In genomic region chr17:17934214-17934613, GRCh38 we compare ENCODE assay signal across 15 cellular contexts. TPM values are rescaled to one million over a fixed set of nuclear protein-coding genes. Genes with fewer than 3 reads are reported as not detected.
A peak's percentile ranks its signal among the peaks of the same experiment; 100 is the strongest.
DNase-seq lines count a peak whose midpoint lies in the region; ATAC-seq and TF ChIP-seq lines count a peak whose summit lies in the region.
"Had no signal": no experiment of that assay in that cellular context is flagged by ENCODE, and none has a peak within 500 bp of the region (broad histone marks: within the 10 kb centered on the region; RNA-seq: fewer than 3 reads in every experiment).

No MANE protein-coding gene starts in this region.

- no peaks in the 10 kb centered on the region for H3K27me3 ChIP-seq in osteoblast (ENCODE audit: insufficient read depth, low read length)

- H3K27me3 Mint-ChIP-seq in activated CD8-positive, alpha-beta T cell treated with anti-CD3 and anti-CD28 coated beads for 36 hours, result no peaks in the 10 kb centered on the region
- no peaks in the 10 kb centered on the region for H3K27me3 Mint-ChIP-seq in activated CD8-positive, alpha-beta T cell treated with anti-CD3 and anti-CD28 coated beads, Interleukin-2, amount 10 ng/mL, durations not matched to agents 7 days and 5 days (ENCODE audit: low read depth)
- peaks cover under 1% of the 10 kb centered on the region; the same call in 1 of the 2 replicates for H3K27me3 Mint-ChIP-seq in HFFc6 (ENCODE audit: insufficient read depth)

- no peaks in the 10 kb centered on the region for H3K9me3 Mint-ChIP-seq in activated CD8-positive, alpha-beta T cell treated with anti-CD3 and anti-CD28 coated beads for 36 hours
- no peaks in the 10 kb centered on the region for H3K9me3 Mint-ChIP-seq in activated CD8-positive, alpha-beta T cell treated with anti-CD3 and anti-CD28 coated beads, Interleukin-2, amount 10 ng/mL, durations not matched to agents 7 days and 5 days (ENCODE audit: insufficient read depth)
- no peaks in the 10 kb centered on the region for H3K9me3 Mint-ChIP-seq in HFFc6
- H3K9me3 Mint-ChIP-seq: H9 had no signal

- no peak overlapping the region for H3K4me3 ChIP-seq in osteoblast (ENCODE audit: insufficient read depth, low read length)

- POLR2A ChIA-PET in activated CD8-positive, alpha-beta T cell treated with anti-CD3 and anti-CD28 coated beads for 36 hours (lab: Charles Lee), result interaction anchor here (1.3 kb wide), 1 partner anchor 12 kb away, joined by 5 read pairs; no protein-coding TSS in a partner anchor
- POLR2A ChIA-PET in activated CD8-positive, alpha-beta T cell treated with anti-CD3 and anti-CD28 coated beads, Interleukin-2, amount 10 ng/mL, durations not matched to agents 7 days and 5 days (lab: Charles Lee), result interaction anchor here (1.8 kb wide), 1 partner anchor 24 kb away, joined by 4 read pairs; no protein-coding TSS in a partner anchor

- H3K4me3 Mint-ChIP-seq in activated CD8-positive, alpha-beta T cell treated with anti-CD3 and anti-CD28 coated beads for 36 hours, result no peak overlapping the region
- no peak overlapping the region for H3K4me3 Mint-ChIP-seq in activated CD8-positive, alpha-beta T cell treated with anti-CD3 and anti-CD28 coated beads, Interleukin-2, amount 10 ng/mL, durations not matched to agents 7 days and 5 days
- H3K4me3 Mint-ChIP-seq in HFFc6, result no peak overlapping the region; the same call in 1 of the 2 replicates
- H3K4me3 Mint-ChIP-seq: H9 had no signal

- no peak overlapping the region for H2AFZ ChIP-seq in osteoblast (ENCODE audit: low read length)

- no peaks in the 10 kb centered on the region for H3K9me3 ChIP-seq in osteoblast (ENCODE audit: low read depth, low read length)

- no peaks in the 10 kb centered on the region for H3K36me3 Mint-ChIP-seq in activated CD8-positive, alpha-beta T cell treated with anti-CD3 and anti-CD28 coated beads for 36 hours (ENCODE audit: low read depth)
- no peaks in the 10 kb centered on the region for H3K36me3 Mint-ChIP-seq in activated CD8-positive, alpha-beta T cell treated with anti-CD3 and anti-CD28 coated beads, Interleukin-2, amount 10 ng/mL, durations not matched to agents 7 days and 5 days (ENCODE audit: low read depth)
- H3K36me3 Mint-ChIP-seq in HFFc6 (ENCODE audit: low read depth), result 0 out of 2 replicates have a peak, but pooled peaks cover 6% of the 10 kb centered on the region

- H3K4me1 Mint-ChIP-seq in activated CD8-positive, alpha-beta T cell treated with anti-CD3 and anti-CD28 coated beads for 36 hours (ENCODE audit: low read depth), result peaks cover 30% of the 10 kb centered on the region
- peaks cover 23% of the 10 kb centered on the region for H3K4me1 Mint-ChIP-seq in activated CD8-positive, alpha-beta T cell treated with anti-CD3 and anti-CD28 coated beads, Interleukin-2, amount 10 ng/mL, durations not matched to agents 7 days and 5 days (ENCODE audit: low read depth)
- peaks cover 97% of the 10 kb centered on the region for H3K4me1 Mint-ChIP-seq in HFFc6 (ENCODE audit: low read depth)

- H4K20me1 ChIP-seq in osteoblast (ENCODE audit: insufficient read depth, low read length), result peaks cover 27% of the 10 kb centered on the region

- intact Hi-C loops in activated CD8-positive, alpha-beta T cell treated with anti-CD3 and anti-CD28 coated beads for 36 hours (cut with micrococcal nuclease), result no loop called here

- H3K4me1 ChIP-seq in osteoblast (ENCODE audit: insufficient read depth, low read length), result peaks cover 83% of the 10 kb centered on the region

- TF ChIP-seq CTCF in activated CD8-positive, alpha-beta T cell treated with anti-CD3 and anti-CD28 coated beads for 36 hours (IDR thresholded peaks at IDR 0.05), result no peak
- TF ChIP-seq CTCF in HFFc6 (IDR thresholded peaks at IDR 0.05), result no peak
- TF ChIP-seq CTCF in osteoblast (IDR thresholded peaks at IDR 0.05; ENCODE audit: extremely low read depth, low read depth, low read length), result no peak

- peaks cover 71% of the 10 kb centered on the region for H3K79me2 ChIP-seq in osteoblast (ENCODE audit: insufficient read depth, low read length)

- no peak overlapping the region for H3K4me2 ChIP-seq in osteoblast (ENCODE audit: insufficient read depth, low read length)

- CTCF ChIA-PET in activated CD8-positive, alpha-beta T cell treated with anti-CD3 and anti-CD28 coated beads for 36 hours (lab: Charles Lee), result interaction anchor here (1.8 kb wide), 1 partner anchor 44 kb away, joined by 7 read pairs; no protein-coding TSS in a partner anchor
- CTCF ChIA-PET in activated CD8-positive, alpha-beta T cell treated with anti-CD3 and anti-CD28 coated beads, Interleukin-2, amount 10 ng/mL, durations not matched to agents 7 days and 5 days (lab: Charles Lee), result interaction anchor here (1.4 to 2.2 kb wide), 4 partner anchors 7 to 73 kb away, joined by 6 to 13 read pairs (median 8); no protein-coding TSS in a partner anchor

- peak; percentile 30 for ATAC-seq in activated CD8-positive, alpha-beta T cell treated with anti-CD3 and anti-CD28 coated beads for 36 hours
- no peak for ATAC-seq in activated CD8-positive, alpha-beta T cell treated with anti-CD3 and anti-CD28 coated beads, Interleukin-2, amount 10 ng/mL, durations not matched to agents 7 days and 5 days

- no peaks in the 10 kb centered on the region for H3K36me3 ChIP-seq in osteoblast (ENCODE audit: insufficient read depth, low read length)

- DNase-seq in activated CD8-positive, alpha-beta T cell treated with anti-CD3 and anti-CD28 coated beads for 36 hours, result no peak
- DNase-seq in activated CD8-positive, alpha-beta T cell treated with anti-CD3 and anti-CD28 coated beads, Interleukin-2, amount 10 ng/mL, durations not matched to agents 7 days and 5 days, result no peak
- DNase-seq in HFFc6, result no peak
- peak; percentile 34 for DNase-seq in astrocyte of the hippocampus (ENCODE audit: low read depth, low spot score)
- DNase-seq in osteoblast (ENCODE audit: insufficient read length, low spot score, missing footprints), result no peak
- DNase-seq in hypothalamus (lab: John Stamatoyannopoulos, UW), result no peak
- no peak for DNase-seq in kidney tubule cell (ENCODE audit: low spot score)
- DNase-seq in DMS153 treated with DMSO at 0.1 percent for 48 hours (lab: John Stamatoyannopoulos, UW; ENCODE audit: unreplicated experiment), result no peak
- DNase-seq: 8988T, C1 segment of cervical spinal cord, H9, MV-4-11, NCI-H1417 treated with DMSO at 0.1 percent for 48 hours, NCI-H2081, NCI-H510A treated with DMSO at 0.1 percent for 48 hours had no signal

- H3K27ac Mint-ChIP-seq in activated CD8-positive, alpha-beta T cell treated with anti-CD3 and anti-CD28 coated beads for 36 hours, result no peak overlapping the region
- H3K27ac Mint-ChIP-seq in activated CD8-positive, alpha-beta T cell treated with anti-CD3 and anti-CD28 coated beads, Interleukin-2, amount 10 ng/mL, durations not matched to agents 7 days and 5 days, result no peak overlapping the region
- peak overlapping the region; percentile 81 for H3K27ac Mint-ChIP-seq in HFFc6
- H3K27ac Mint-ChIP-seq: H9 had no signal

- H3K27ac ChIP-seq in osteoblast (ENCODE audit: low read depth, low read length), result peak overlapping the region; percentile 37

RNA-seq across cellular contexts. Expression of gene TOM1L2, which starts 38.0 kb away (rescaled TPM):
- total RNA-seq in activated CD8-positive, alpha-beta T cell treated with anti-CD3 and anti-CD28 coated beads for 36 hours, result 10 to 100 TPM; 10.3 to 10.8 TPM
- total RNA-seq in activated CD8-positive, alpha-beta T cell treated with anti-CD3 and anti-CD28 coated beads, Interleukin-2, amount 10 ng/mL, durations not matched to agents 7 days and 5 days, result 10 to 100 TPM; 22.1 to 25.0 TPM
- 100 to 1,000 TPM in 4 of 6 experiments, 10 to 100 TPM in 2; 92.1 to 144 (median 101) TPM for total RNA-seq in HFFc6 (2021; fragmentation: NEBNext Ultra II Directional; extraction: Animal tissue kit (Norgen Biotek cat#: 25700))
- total RNA-seq in osteoblast, result 32.1 and 38.7 TPM in 2 replicates

RNA-seq across cellular contexts. Expression of gene DRC3, which starts 38.4 kb away (rescaled TPM):
- total RNA-seq in activated CD8-positive, alpha-beta T cell treated with anti-CD3 and anti-CD28 coated beads for 36 hours, result under 1 TPM in 1 of 2 experiments, not detected in 1; 0.25 TPM
- under 1 TPM; 0.70 to 0.95 TPM for total RNA-seq in activated CD8-positive, alpha-beta T cell treated with anti-CD3 and anti-CD28 coated beads, Interleukin-2, amount 10 ng/mL, durations not matched to agents 7 days and 5 days
- under 1 TPM; 0.37 to 0.73 (median 0.61) TPM for total RNA-seq in HFFc6 (2021; fragmentation: NEBNext Ultra II Directional; extraction: Animal tissue kit (Norgen Biotek cat#: 25700))
- 1.8 and 2.9 TPM in 2 replicates for total RNA-seq in osteoblast
